ENCODE assay signal across 1 cellular context in genomic region chr3:51391075-51391565, GRCh38.
TF ChIP-seq lines count a peak whose summit lies in the region.

RBM15B (plus strand) TSS chr3:51391285; CDS start chr3:51391400, 115 bp downstream.

TF ChIP-seq in GM12878, 131 proteins besides CTCF, POLR2A, EP300 and RAD21 (continued from another document and continues in another):
- TF ChIP-seq SIX5 (IDR thresholded peaks at IDR 0.05; ENCODE audit: low read depth, low read length, severe bottlenecking) (peak; percentile 47), EZH2 (IDR thresholded peaks at IDR 0.05; ENCODE audit: borderline replicate concordance, control insufficient read depth, low read depth, low read length) (no peak), ATF2 (IDR thresholded peaks at IDR 0.05; ENCODE audit: low read length) (no peak), ZBTB33 (IDR thresholded peaks at IDR 0.05) (no peak), RB1 (IDR thresholded peaks at IDR 0.05; ENCODE audit: borderline replicate concordance) (peak; percentile 55; the same call in 1 of the 2 replicates), RELB (IDR thresholded peaks at IDR 0.05; ENCODE audit: low read depth) (no peak), CUX1 (IDR thresholded peaks at IDR 0.05; ENCODE audit: insufficient replicate concordance, low read depth, low read length) (no peak), ZNF217 (IDR thresholded peaks at IDR 0.05) (no peak), MYC (IDR thresholded peaks at IDR 0.05; ENCODE audit: insufficient read depth, insufficient read length, insufficient replicate concordance, low read length, severe bottlenecking) (no peak), HDGF (IDR thresholded peaks at IDR 0.05) (no peak), ELK1 (IDR thresholded peaks at IDR 0.05; ENCODE audit: low read depth, low read length) (peak; percentile 58; the same call in 1 of the 2 replicates), IKZF1 (conservative IDR thresholded peaks at IDR 0.05) (peak; percentile 70), ZNF274 (IDR thresholded peaks at IDR 0.05; ENCODE audit: insufficient read depth, insufficient read length) (no peak), JUNB (IDR thresholded peaks at IDR 0.05) (no peak), BHLHE40 (IDR thresholded peaks at IDR 0.05; ENCODE audit: borderline replicate concordance in 1 of 2, low read depth in 2 of 2, low read length in 1 of 2) (peak; percentile 74 to 95), EED (IDR thresholded peaks at IDR 0.05; ENCODE audit: low read depth) (no peak), DPF2 (IDR thresholded peaks at IDR 0.05) (peak; percentile 74; the same call in 1 of the 2 replicates), ZNF622 (IDR thresholded peaks at IDR 0.05) (no peak), RAD51 (IDR thresholded peaks at IDR 0.05) (peak; percentile 82), PAX8 (IDR thresholded peaks at IDR 0.05) (no peak), ATF3 (IDR thresholded peaks at IDR 0.05; ENCODE audit: borderline replicate concordance, extremely low read depth, low read depth, low read length) (peak; percentile 97), HDAC2 (IDR thresholded peaks at IDR 0.05) (no peak), LARP7 (IDR thresholded peaks at IDR 0.05) (peak; percentile 69; the same call in 1 of the 2 replicates), YBX1 (IDR thresholded peaks at IDR 0.05) (no peak), ZBTB40 (IDR thresholded peaks at IDR 0.05; ENCODE audit: borderline replicate concordance) (no peak), ZNF24 (IDR thresholded peaks at IDR 0.05) (no peak), HDAC6 (IDR thresholded peaks at IDR 0.05; ENCODE audit: unreplicated experiment) (no peak), MEF2A (IDR thresholded peaks at IDR 0.05; ENCODE audit: insufficient read depth, low read depth, low read length) (no peak), MXI1 (IDR thresholded peaks at IDR 0.05; ENCODE audit: low read depth, low read length) (peak; percentile 74), CEBPZ (IDR thresholded peaks at IDR 0.05; ENCODE audit: low read depth, low read length) (no peak), SIN3A (IDR thresholded peaks at IDR 0.05; ENCODE audit: low read depth, low read length) (peak; percentile 91), KLF5 (IDR thresholded peaks at IDR 0.05; ENCODE audit: partially characterized antibody) (no peak), HSF1 (IDR thresholded peaks at IDR 0.05; ENCODE audit: low read depth, low read length) (no peak; the same call in 1 of the 2 replicates), BRCA1 (IDR thresholded peaks at IDR 0.05; ENCODE audit: low read depth, low read length) (no peak), ASH2L (IDR thresholded peaks at IDR 0.05; ENCODE audit: borderline replicate concordance, low read depth) (no peak; the same call in 1 of the 2 replicates), SMC3 (IDR thresholded peaks at IDR 0.05; ENCODE audit: borderline replicate concordance, low read length) (peak; percentile 58; the same call in 1 of the 2 replicates), ESRRA (IDR thresholded peaks at IDR 0.05; ENCODE audit: low read length) (peak; percentile 68; the same call in 1 of the 2 replicates), ATF7 (IDR thresholded peaks at IDR 0.05; ENCODE audit: low read depth) (no peak), KAT2A (conservative IDR thresholded peaks at IDR 0.05; ENCODE audit: control insufficient read depth, low read depth, low read length) (no peak), SRF (IDR thresholded peaks at IDR 0.05; ENCODE audit: low read depth in 2 of 2, low read length in 2 of 2) (peak; percentile 22 to 64; a peak in 2 of 4 replicates)
